7 cellular contexts compared by ENCODE assay signal in genomic region chr16:17034477-17035252, GRCh38.
"Had no signal": no experiment of that assay in that cellular context is flagged by ENCODE, and none has a peak within 500 bp of the region (broad histone marks: within the 10 kb centered on the region; RNA-seq: fewer than 3 reads in every experiment).

No MANE protein-coding gene starts in this region.

- DNase-seq: IMR-90, KBM-7, KG1 had no signal

- H3K9ac ChIP-seq: KMS-11 had no signal

- H3K4me2 ChIP-seq: KMS-11 had no signal

- FAIRE-seq: HTR-8/SVneo had no signal

- H3K27me3 Mint-ChIP-seq: IgD-negative memory B cell had no signal

- H3K4me3 Mint-ChIP-seq: IgD-negative memory B cell had no signal

- H3K27ac Mint-ChIP-seq: IgD-negative memory B cell had no signal

- H3K27ac ChIP-seq: HL-60, KMS-11 had no signal
